In the genomic region with DNA sequence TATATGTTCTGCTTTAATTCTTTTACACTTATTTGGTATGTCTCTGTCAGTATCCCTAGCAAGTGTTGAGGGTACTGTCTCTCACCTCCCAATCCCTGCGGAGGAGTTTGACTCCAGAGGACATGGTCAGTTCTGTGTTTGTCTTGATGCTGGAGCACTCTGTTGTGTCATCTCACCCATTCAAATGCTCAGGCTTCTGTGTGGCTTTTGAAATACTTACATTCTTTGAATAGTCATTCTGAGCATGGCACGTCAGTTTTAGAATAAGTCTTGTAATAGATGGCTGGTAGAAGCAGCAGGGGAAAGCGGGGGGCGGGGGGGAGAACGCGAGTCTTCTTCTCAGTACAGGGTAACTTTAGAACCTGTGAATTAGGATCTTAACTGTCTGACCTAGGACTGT, we compare ENCODE assay signal across 4 cellular contexts.
"Had no signal": no experiment of that assay in that cellular context is flagged by ENCODE, and none has a peak within 500 bp of the region (broad histone marks: within the 10 kb centered on the region; RNA-seq: fewer than 3 reads in every experiment).

No MANE protein-coding gene starts in this region.

- H2AFZ ChIP-seq: GM23248 had no signal

- DNase-seq: GM23248, H9, HCEC 1CT, IMR-90 had no signal

- H3K4me3 ChIP-seq: GM23248 had no signal

- H3K9ac ChIP-seq: GM23248 had no signal

- H3K27ac ChIP-seq: GM23248 had no signal
